ENCODE assay signal across 15 cellular contexts in the genomic region with DNA sequence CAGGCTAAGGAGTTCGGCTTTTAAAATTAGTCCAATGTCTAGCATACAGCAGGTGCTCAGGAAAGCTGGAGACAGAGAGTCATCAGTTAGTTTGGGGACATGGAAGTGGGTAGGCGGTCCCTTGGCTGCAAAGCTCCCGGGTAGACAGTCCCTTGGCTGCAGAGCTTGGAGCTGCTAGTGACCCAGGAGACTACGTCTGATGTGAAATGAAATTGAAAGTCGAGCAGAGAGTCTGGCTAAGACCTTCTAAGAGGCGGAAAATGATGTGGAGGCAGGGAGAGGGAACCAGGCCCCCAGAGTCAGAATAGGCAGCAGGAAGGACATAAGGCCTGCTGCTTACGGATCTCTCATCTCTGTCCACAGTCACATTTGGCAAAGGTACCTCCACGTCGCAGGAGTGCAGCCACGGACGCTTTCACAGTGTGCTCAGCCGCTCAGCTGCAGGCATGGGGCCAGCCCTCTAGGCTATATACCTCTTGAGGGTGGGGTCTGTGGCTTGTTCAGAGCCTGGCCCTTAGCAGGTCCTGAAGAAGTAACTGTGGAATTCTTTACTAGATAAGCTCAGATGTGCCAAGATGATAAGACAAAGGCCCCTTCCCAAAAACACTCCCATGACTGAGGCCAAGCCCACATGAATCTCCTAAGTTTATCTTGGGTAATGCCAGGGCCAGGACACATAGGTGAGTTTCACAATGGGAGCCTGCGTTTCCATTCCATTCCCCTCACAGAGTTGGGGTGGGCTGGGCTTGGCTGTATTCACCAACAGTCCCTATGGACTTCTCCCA.
DNase-seq lines count a peak whose midpoint lies in the region; ATAC-seq and TF ChIP-seq lines count a peak whose summit lies in the region.
"Had no signal": no experiment of that assay in that cellular context is flagged by ENCODE, and none has a peak within 500 bp of the region (broad histone marks: within the 10 kb centered on the region; RNA-seq: fewer than 3 reads in every experiment).

No MANE protein-coding gene starts in this region.

- intact Hi-C loops in left ventricle myocardium superior (cut with micrococcal nuclease): loop anchor here (10.0 kb wide), 1 partner anchor 116 kb away; no protein-coding TSS in a partner anchor
- intact Hi-C loops in transverse colon (cut with DNase I; ENCODE audit: low total_unique reads): loop anchor here (1.0 kb wide), 1 partner anchor 17 kb away; no protein-coding TSS in a partner anchor

- peak overlapping the region in 1 of 4 donors; percentile 13 for H3K27ac ChIP-seq in transverse colon
- H3K27ac ChIP-seq: SK-N-MC had no signal

- no peak for TF ChIP-seq CTCF in BE2C (IDR thresholded peaks at IDR 0.05; ENCODE audit: low read depth, low read length)
- no peak for TF ChIP-seq CTCF in transverse colon (IDR thresholded peaks at IDR 0.05)

- H3K4me3 ChIP-seq in BE2C (ENCODE audit: low read depth, low read length): no peak overlapping the region
- H3K4me3 ChIP-seq in transverse colon: no peak overlapping the region
- H3K4me3 ChIP-seq: SK-N-MC, skin epidermis had no signal

- in situ Hi-C loops in transverse colon (cut with MboI; ENCODE audit: low pct_ligation_motif_present in 1 of 4, low pct_unique_long_range_greater_than_20kb in 1 of 4, low sequenced_read_pairs in 3 of 4): no loop called here

- H3K36me3 ChIP-seq in BE2C: no peaks in the 10 kb centered on the region
- no peaks in the 10 kb centered on the region for H3K36me3 ChIP-seq in transverse colon

- H3K4me1 ChIP-seq in BE2C (peaks cover 22% of the 10 kb centered on the region), transverse colon (peaks cover 0 to 4% (median 0%) of the 10 kb centered on the region in 4 donors)

- DNase-seq in left ventricle myocardium superior (no peak), BE2C (no peak), occipital lobe (lab: John Stamatoyannopoulos, UW) (no peak), transverse colon (no peak), activated gamma-delta T cell treated with Interleukin-2 at 50 U/mL for 16 hours (no peak)
- DNase-seq: C1 segment of cervical spinal cord; central memory CD4-positive, alpha-beta T cell; GDM1; immature natural killer cell; NCI-H510A treated with DMSO at 0.1 percent for 48 hours had no signal

- H3K27me3 ChIP-seq in BE2C (no peaks in the 10 kb centered on the region), transverse colon (no peaks in the 10 kb centered on the region)

- TF ChIP-seq EP300 in transverse colon (IDR thresholded peaks at IDR 0.05; ENCODE audit: low read depth): no peak

- ATAC-seq in GM18505 (IDR thresholded peaks at IDR 0.05; ENCODE audit: unreplicated experiment): no peak
- peak; percentile 79 for ATAC-seq in GM21515 (IDR thresholded peaks at IDR 0.05; ENCODE audit: unreplicated experiment)
- peak; percentile 83 for ATAC-seq in HG03520 (IDR thresholded peaks at IDR 0.05; ENCODE audit: unreplicated experiment)
- ATAC-seq in left ventricle myocardium superior: peak; percentile 52

- 72 to 78% methylated on average over 2 to 13 of the region's 13 CpGs for WGBS in transverse colon (ENCODE audit: low coverage in 1 of 2), 2 donors

- TF ChIP-seq POLR2A in GM18505 (IDR thresholded peaks at IDR 0.05; ENCODE audit: borderline replicate concordance, extremely low read depth, insufficient read depth, insufficient read length): peak; percentile 40
- TF ChIP-seq POLR2A in transverse colon (IDR thresholded peaks at IDR 0.05): no peak

- no peaks in the 10 kb centered on the region for H3K9me3 ChIP-seq in BE2C
- H3K9me3 ChIP-seq in transverse colon: no peaks in the 10 kb centered on the region
